9 cellular contexts compared by ENCODE assay signal in genomic region chr4:155377281-155377680, GRCh38. TPM values are rescaled to one million over a fixed set of nuclear protein-coding genes. Genes with fewer than 3 reads are reported as not detected.
DNase-seq lines count a peak whose midpoint lies in the region; ATAC-seq, FAIRE-seq and TF ChIP-seq lines count a peak whose summit lies in the region.
"Had no signal": no experiment of that assay in that cellular context is flagged by ENCODE, and none has a peak within 500 bp of the region (broad histone marks: within the 10 kb centered on the region; RNA-seq: fewer than 3 reads in every experiment).

No MANE protein-coding gene starts in this region.

- H3K27me3 ChIP-seq in right cardiac atrium (ENCODE audit: control insufficient read depth, insufficient read depth), result no peaks in the 10 kb centered on the region

- FAIRE-seq in kidney (lab: Jason Lieb, UNC), result no peak

- no peaks in the 10 kb centered on the region for H3K27me3 Mint-ChIP-seq in activated naive CD8-positive, alpha-beta T cell

- H3K9me3 Mint-ChIP-seq in activated naive CD8-positive, alpha-beta T cell (ENCODE audit: low read depth), result no peaks in the 10 kb centered on the region

- H3K4me3 ChIP-seq in right cardiac atrium (ENCODE audit: low read length), result peak overlapping the region; percentile 57
- H3K4me3 ChIP-seq in kidney (ENCODE audit: low read length in 2 of 2), result peak overlapping the region; percentile 71 to 77

- in situ Hi-C loops in ACHN (cut with HindIII; ENCODE audit: low pct_ligation_motif_present, low pct_unique_long_range_greater_than_20kb, low sequenced_read_pairs), result no loop called here

- peaks cover 19% of the 10 kb centered on the region for H3K4me1 Mint-ChIP-seq in activated naive CD8-positive, alpha-beta T cell (ENCODE audit: low read depth)

- peaks cover 6% of the 10 kb centered on the region for H3K36me3 Mint-ChIP-seq in activated naive CD8-positive, alpha-beta T cell

- 56% methylated on average over 3 of the region's 3 CpGs for WGBS in right cardiac atrium

- H3K4me1 ChIP-seq in right cardiac atrium (ENCODE audit: control insufficient read depth, insufficient read depth, low read length) (no peaks in the 10 kb centered on the region), kidney (ENCODE audit: control insufficient read depth in 1 of 2, insufficient read depth in 1 of 2, low read depth in 1 of 2, low read length in 2 of 2) (peaks cover 0 to 3% of the 10 kb centered on the region in 2 donors)

- no peak for TF ChIP-seq CTCF in kidney (IDR thresholded peaks at IDR 0.05; ENCODE audit: borderline replicate concordance, extremely low read depth, insufficient read depth)
- TF ChIP-seq CTCF in omental fat pad (IDR thresholded peaks at IDR 0.05), result no peak

- no peak overlapping the region for H3K9ac ChIP-seq in kidney (ENCODE audit: low read length in 2 of 2)

- no peak for DNase-seq in right cardiac atrium
- no peak for DNase-seq in left ventricle myocardium superior
- no peak for DNase-seq in kidney
- no peak for DNase-seq in hepatic stellate cell (ENCODE audit: low spot score)
- no peak for DNase-seq in ACHN
- DNase-seq in omental fat pad (ENCODE audit: low spot score), result no peak

- peak overlapping the region; percentile 91 for H3K4me3 Mint-ChIP-seq in activated naive CD8-positive, alpha-beta T cell

- H3K27ac Mint-ChIP-seq in activated naive CD8-positive, alpha-beta T cell, result peak overlapping the region; percentile 55

- no peaks in the 10 kb centered on the region for H3K9me3 ChIP-seq in right cardiac atrium (ENCODE audit: control insufficient read depth, low read length)
- H3K9me3 ChIP-seq in kidney (ENCODE audit: control insufficient read depth in 1 of 2, low read length in 2 of 2), result no peaks in the 10 kb centered on the region

- no peak overlapping the region for H3K27ac ChIP-seq in right cardiac atrium (ENCODE audit: low read length)
- H3K27ac ChIP-seq in kidney (ENCODE audit: low read depth in 2 of 2, low read length in 2 of 2), result no peak overlapping the region
- H3K27ac ChIP-seq: HL-60 had no signal

- intact Hi-C loops in right cardiac atrium (cut with DNase I) (no loop called here), left ventricle myocardium superior (cut with micrococcal nuclease) (loop anchor here (10.0 kb wide), 1 partner anchor 822 kb away; the partner anchor contains the start of gene PLRG1), kidney (cut with DNase I) (no loop called here)

- ATAC-seq in right cardiac atrium, result no peak
- ATAC-seq in left ventricle myocardium superior, result no peak
- ATAC-seq in omental fat pad (ENCODE audit: low FRiP score), result no peak
- no peak for ATAC-seq in HG03378 (IDR thresholded peaks at IDR 0.05; ENCODE audit: unreplicated experiment)

- no peaks in the 10 kb centered on the region for H3K36me3 ChIP-seq in kidney (ENCODE audit: control insufficient read depth in 1 of 2, insufficient read depth in 2 of 2, low read length in 2 of 2)

RNA-seq across cellular contexts. Expression of gene MAP9, which starts 0.5 kb away (rescaled TPM):
- total RNA-seq in right cardiac atrium (10 to 100 TPM in 1 of 4 donors, 1 to 10 TPM in 3; 7.0 to 12.2 (median 9.2) TPM), left ventricle myocardium superior (9.9 TPM), kidney (20.1 TPM), omental fat pad (1 to 10 TPM; 5.0 to 7.9 (median 6.4) TPM)
- polyA plus RNA-seq in right cardiac atrium (3.1 TPM), kidney (ENCODE audit: insufficient read depth, low read depth, low replicate concordance) (6.2 TPM)
